ENCODE assay signal across 20 cellular contexts in the genomic region with DNA sequence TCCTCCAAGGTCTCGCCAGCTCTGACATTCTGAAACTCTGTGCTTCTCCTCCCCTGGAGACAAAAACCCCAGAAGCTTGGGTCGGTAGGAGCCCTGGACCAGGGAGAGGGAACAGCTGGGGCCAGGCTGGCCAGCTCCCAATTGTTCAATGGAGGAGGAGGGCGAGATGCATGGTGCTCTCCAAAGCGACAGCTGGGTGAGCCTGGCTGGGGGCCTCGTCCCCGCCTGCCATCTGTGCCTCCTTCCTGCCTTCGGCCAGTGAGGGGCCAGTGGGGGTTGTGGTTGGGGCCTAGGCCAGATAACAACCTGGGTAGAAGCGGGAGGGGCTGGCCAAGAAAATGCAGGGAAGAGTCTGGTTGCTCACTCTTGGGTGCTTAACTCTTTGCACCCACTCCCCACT.
DNase-seq lines count a peak whose midpoint lies in the region; ATAC-seq and TF ChIP-seq lines count a peak whose summit lies in the region.
"Had no signal": no experiment of that assay in that cellular context is flagged by ENCODE, and none has a peak within 500 bp of the region (broad histone marks: within the 10 kb centered on the region; RNA-seq: fewer than 3 reads in every experiment).

No MANE protein-coding gene starts in this region.

- no peak overlapping the region for H3K27ac Mint-ChIP-seq in activated T-cell treated with anti-CD3 and anti-CD28 coated beads, Interleukin-2, amount 50 U/mL, for 24 hours
- H3K27ac Mint-ChIP-seq in stimulated activated effector memory CD8-positive, alpha-beta T cell treated with anti-CD3 and anti-CD28 coated beads, Interleukin-12 subunit alpha, Interleukin-12 subunit beta, amount 100 ng/mL, for 72 hours = no peak overlapping the region
- H3K27ac Mint-ChIP-seq in T-cell = no peak overlapping the region
- H3K27ac Mint-ChIP-seq: activated CD4-positive, alpha-beta T cell treated with anti-CD3 and anti-CD28 coated beads, Interleukin-2, amount 10 ng/mL, durations not matched to agents 24 days and 14 days; CD4-positive, alpha-beta T cell had no signal

- H3K27me3 ChIP-seq in SJCRH30 (no peaks in the 10 kb centered on the region), esophagus squamous epithelium (peaks cover 0 to 7% (median 0%) of the 10 kb centered on the region in 4 donors)
- H3K27me3 ChIP-seq: gastrocnemius medialis, right lobe of liver, upper lobe of left lung had no signal

- no peaks in the 10 kb centered on the region for H3K4me1 Mint-ChIP-seq in activated T-cell treated with anti-CD3 and anti-CD28 coated beads, Interleukin-2, amount 50 U/mL, for 24 hours (ENCODE audit: low read depth)
- no peaks in the 10 kb centered on the region for H3K4me1 Mint-ChIP-seq in stimulated activated effector memory CD8-positive, alpha-beta T cell treated with anti-CD3 and anti-CD28 coated beads, Interleukin-12 subunit alpha, Interleukin-12 subunit beta, amount 100 ng/mL, for 72 hours
- no peaks in the 10 kb centered on the region for H3K4me1 Mint-ChIP-seq in T-cell
- H3K4me1 Mint-ChIP-seq: activated CD4-positive, alpha-beta T cell treated with anti-CD3 and anti-CD28 coated beads, Interleukin-2, amount 10 ng/mL, durations not matched to agents 24 days and 14 days; central memory CD8-positive, alpha-beta T cell had no signal

- intact Hi-C loops in Right ventricle myocardium superior (cut with DNase I) (no loop called here), esophagus squamous epithelium (cut with DNase I) (no loop called here)

- no peak for TF ChIP-seq POLR2A in esophagus squamous epithelium (IDR thresholded peaks at IDR 0.05)

- no peak for TF ChIP-seq CTCF in esophagus squamous epithelium (IDR thresholded peaks at IDR 0.05)

- DNase-seq in activated T-cell treated with anti-CD3 and anti-CD28 coated beads, Interleukin-2, amount 50 U/mL, for 24 hours = peak; percentile 2
- DNase-seq in activated T-cell treated with anti-CD3 and anti-CD28 coated beads for 4 hours (no peak), SJCRH30 (peak; percentile 80 to 87), Right ventricle myocardium superior (peak; percentile 34), MV-4-11 (lab: John Stamatoyannopoulos, UW) (no peak), esophagus squamous epithelium (lab: John Stamatoyannopoulos, UW) (no peak), T-cell (no peak)
- DNase-seq in stimulated activated effector memory CD8-positive, alpha-beta T cell treated with anti-CD3 and anti-CD28 coated beads, Interleukin-12 subunit alpha, Interleukin-12 subunit beta, amount 100 ng/mL, for 72 hours (ENCODE audit: low spot score in 2 of 2) = no peak
- DNase-seq: activated CD4-positive, alpha-beta T cell treated with anti-CD3 and anti-CD28 coated beads, Interleukin-2, amount 10 ng/mL, durations not matched to agents 24 days and 14 days; activated T-cell treated with anti-CD3 and anti-CD28 coated beads, Interleukin-2, amount 50 U/mL, for 48 hours; CD4-positive, alpha-beta T cell; gastrocnemius medialis; GOT3; mammary epithelial cell; MM.1S; upper lobe of left lung had no signal

- CTCF ChIA-PET in T-cell (lab: Charles Lee) = no interaction called here

- POLR2A ChIA-PET in T-cell (lab: Charles Lee) = no interaction called here

- H3K4me3 Mint-ChIP-seq in activated T-cell treated with anti-CD3 and anti-CD28 coated beads, Interleukin-2, amount 50 U/mL, for 24 hours = no peak overlapping the region
- no peak overlapping the region for H3K4me3 Mint-ChIP-seq in stimulated activated effector memory CD8-positive, alpha-beta T cell treated with anti-CD3 and anti-CD28 coated beads, Interleukin-12 subunit alpha, Interleukin-12 subunit beta, amount 100 ng/mL, for 72 hours
- no peak overlapping the region for H3K4me3 Mint-ChIP-seq in T-cell
- H3K4me3 Mint-ChIP-seq: activated CD4-positive, alpha-beta T cell treated with anti-CD3 and anti-CD28 coated beads, Interleukin-2, amount 10 ng/mL, durations not matched to agents 24 days and 14 days; CD4-positive, alpha-beta T cell; central memory CD8-positive, alpha-beta T cell; neural crest cell had no signal

- no peaks in the 10 kb centered on the region for H3K36me3 Mint-ChIP-seq in activated T-cell treated with anti-CD3 and anti-CD28 coated beads, Interleukin-2, amount 50 U/mL, for 24 hours (ENCODE audit: low read depth)
- no peaks in the 10 kb centered on the region for H3K36me3 Mint-ChIP-seq in stimulated activated effector memory CD8-positive, alpha-beta T cell treated with anti-CD3 and anti-CD28 coated beads, Interleukin-12 subunit alpha, Interleukin-12 subunit beta, amount 100 ng/mL, for 72 hours
- no peaks in the 10 kb centered on the region for H3K36me3 Mint-ChIP-seq in T-cell

- H3K4me3 ChIP-seq in SJCRH30 (no peak overlapping the region), esophagus squamous epithelium (no peak overlapping the region)
- H3K4me3 ChIP-seq: gastrocnemius medialis, right lobe of liver, SK-N-MC, upper lobe of left lung had no signal

- no peaks in the 10 kb centered on the region for H3K9me3 Mint-ChIP-seq in activated T-cell treated with anti-CD3 and anti-CD28 coated beads, Interleukin-2, amount 50 U/mL, for 24 hours
- no peaks in the 10 kb centered on the region for H3K9me3 Mint-ChIP-seq in stimulated activated effector memory CD8-positive, alpha-beta T cell treated with anti-CD3 and anti-CD28 coated beads, Interleukin-12 subunit alpha, Interleukin-12 subunit beta, amount 100 ng/mL, for 72 hours
- no peaks in the 10 kb centered on the region for H3K9me3 Mint-ChIP-seq in T-cell
- H3K9me3 Mint-ChIP-seq: activated CD4-positive, alpha-beta T cell treated with anti-CD3 and anti-CD28 coated beads, Interleukin-2, amount 10 ng/mL, durations not matched to agents 24 days and 14 days; CD4-positive, alpha-beta T cell; central memory CD8-positive, alpha-beta T cell had no signal

- ATAC-seq in Right ventricle myocardium superior (ENCODE audit: poor library complexity) (peak; percentile 45), T-cell (replicated peaks in 1 of 4) (no peak)
- ATAC-seq in stimulated activated effector memory CD8-positive, alpha-beta T cell treated with anti-CD3 and anti-CD28 coated beads, Interleukin-12 subunit alpha, Interleukin-12 subunit beta, amount 100 ng/mL, for 72 hours = peak; percentile 11
- ATAC-seq: gastrocnemius medialis had no signal

- H3K4me1 ChIP-seq in SJCRH30 (peaks cover 12% of the 10 kb centered on the region), esophagus squamous epithelium (no peaks in the 10 kb centered on the region)
- H3K4me1 ChIP-seq: gastrocnemius medialis, right lobe of liver, upper lobe of left lung had no signal

- no peaks in the 10 kb centered on the region for H3K36me3 ChIP-seq in SJCRH30
- H3K36me3 ChIP-seq in esophagus squamous epithelium = no peaks in the 10 kb centered on the region
- H3K36me3 ChIP-seq: gastrocnemius medialis, right lobe of liver, upper lobe of left lung had no signal

- H3K9me3 ChIP-seq in SJCRH30 (replicated peaks) (no peaks in the 10 kb centered on the region), esophagus squamous epithelium (no peaks in the 10 kb centered on the region)
- H3K9me3 ChIP-seq: gastrocnemius medialis, right lobe of liver, upper lobe of left lung had no signal

- 100% methylated on average over 1 of the region's 8 CpGs; no CpG with 5 or more reads in 1 of the 2 donors for WGBS in esophagus squamous epithelium, 2 donors

- peaks cover 4% of the 10 kb centered on the region for H3K27me3 Mint-ChIP-seq in activated T-cell treated with anti-CD3 and anti-CD28 coated beads, Interleukin-2, amount 50 U/mL, for 24 hours
- H3K27me3 Mint-ChIP-seq in T-cell = peaks cover 0 to 5% of the 10 kb centered on the region in 2 donors
- H3K27me3 Mint-ChIP-seq: CD4-positive, alpha-beta T cell had no signal

- H3K27ac ChIP-seq in SJCRH30 (no peak overlapping the region), esophagus squamous epithelium (no peak overlapping the region)
- H3K27ac ChIP-seq: gastrocnemius medialis, right lobe of liver, SK-N-MC, upper lobe of left lung had no signal

Comparison
In these comparisons a context has a peak if more than half of its experiments do, and no peak if none do; other contexts are left out.
1. DNase-seq: peak in activated T-cell treated with anti-CD3 and anti-CD28 coated beads, Interleukin-2, amount 50 U/mL, for 24 hours (single experiment), SJCRH30 (2 of 2) and Right ventricle myocardium superior (single experiment); none in activated T-cell treated with anti-CD3 and anti-CD28 coated beads for 4 hours (single experiment), stimulated activated effector memory CD8-positive, alpha-beta T cell treated with anti-CD3 and anti-CD28 coated beads, Interleukin-12 subunit alpha, Interleukin-12 subunit beta, amount 100 ng/mL, for 72 hours (0 of 2), MV-4-11 (single experiment), esophagus squamous epithelium (single experiment) and T-cell (0 of 34).
2. ATAC-seq: peak in Right ventricle myocardium superior (single experiment) and stimulated activated effector memory CD8-positive, alpha-beta T cell treated with anti-CD3 and anti-CD28 coated beads, Interleukin-12 subunit alpha, Interleukin-12 subunit beta, amount 100 ng/mL, for 72 hours (single experiment); none in T-cell (0 of 4).